ENCODE assay signal across 1 cellular context in the genomic region with DNA sequence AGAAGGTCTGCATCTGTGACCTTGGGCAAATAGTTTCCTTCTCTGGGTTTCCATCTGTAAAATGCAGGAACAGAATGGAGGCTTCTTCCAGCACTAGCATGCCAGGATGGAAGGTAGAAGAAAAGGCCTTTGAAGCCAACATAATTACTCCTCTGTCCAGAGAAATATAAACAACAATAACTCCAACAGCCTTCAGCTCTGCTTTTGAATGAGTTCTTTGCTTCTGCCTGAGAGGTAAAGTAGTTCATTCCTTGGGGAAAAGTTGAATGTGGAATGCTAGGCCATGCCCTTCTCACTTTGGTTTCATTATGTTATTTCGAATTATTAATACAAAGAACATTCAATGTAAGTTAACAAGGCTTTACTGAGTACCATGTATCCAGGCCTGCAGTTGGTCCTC.
TF ChIP-seq lines count a peak whose summit lies in the region.

No MANE protein-coding gene starts in this region.

TF ChIP-seq in endothelial cell of umbilical vein, 7 proteins besides CTCF, POLR2A, EP300 and RAD21 (continued from another document):
- TF ChIP-seq JUN (IDR thresholded peaks at IDR 0.05; ENCODE audit: borderline replicate concordance, insufficient read depth, insufficient read length, low read depth) = no peak
- no peak for TF ChIP-seq EZH2 (IDR thresholded peaks at IDR 0.05; ENCODE audit: borderline replicate concordance, low read depth, low read length, severe bottlenecking)
- TF ChIP-seq FOS (IDR thresholded peaks at IDR 0.05; ENCODE audit: borderline replicate concordance, insufficient read depth, low read length) = no peak
- TF ChIP-seq MYC (IDR thresholded peaks at IDR 0.05; ENCODE audit: low read depth, low read length) = no peak
- TF ChIP-seq GATA2 (IDR thresholded peaks at IDR 0.05; ENCODE audit: insufficient read depth, insufficient read length, low read depth, low read length) = no peak
